In the genomic region with DNA sequence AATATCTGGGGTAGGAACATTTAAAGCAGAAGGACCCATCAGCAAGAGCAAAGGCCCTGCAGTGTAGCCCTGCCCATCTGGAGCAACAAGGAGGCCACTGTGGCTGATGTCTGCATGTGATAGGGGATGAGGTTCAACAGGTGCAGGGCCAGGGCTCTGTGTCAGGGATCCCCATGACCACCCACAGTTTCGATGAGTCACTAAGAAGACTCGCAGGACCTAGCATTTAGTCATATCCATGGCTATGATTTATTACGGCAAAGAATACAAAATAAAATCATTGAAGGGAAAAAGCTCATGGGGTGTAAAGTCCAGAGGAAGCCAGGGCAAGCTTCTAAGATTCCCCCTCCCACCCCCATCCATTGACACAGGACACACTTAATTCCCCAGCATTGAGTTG, we compare ENCODE assay signal across 16 cellular contexts.
DNase-seq lines count a peak whose midpoint lies in the region; ATAC-seq, FAIRE-seq and TF ChIP-seq lines count a peak whose summit lies in the region.
"Had no signal": no experiment of that assay in that cellular context is flagged by ENCODE, and none has a peak within 500 bp of the region (broad histone marks: within the 10 kb centered on the region; RNA-seq: fewer than 3 reads in every experiment).

No MANE protein-coding gene starts in this region.

- no peaks in the 10 kb centered on the region for H4K20me1 ChIP-seq in astrocyte (ENCODE audit: insufficient read depth, low read length)

- peak overlapping the region; percentile 43 for H3K4me2 ChIP-seq in astrocyte (ENCODE audit: low read length)

- H3K79me2 ChIP-seq in astrocyte (ENCODE audit: insufficient read depth, low read length): no peaks in the 10 kb centered on the region
- H3K79me2 ChIP-seq: parathyroid adenoma had no signal

- ATAC-seq in GM19324 (IDR thresholded peaks at IDR 0.05; ENCODE audit: low FRiP score, unreplicated experiment): no peak

- no peak overlapping the region for H3K4me3 ChIP-seq in astrocyte (ENCODE audit: insufficient read depth, low read depth, low read length)

- H3K27me3 ChIP-seq in astrocyte (ENCODE audit: insufficient read depth, low read length): no peaks in the 10 kb centered on the region

- no peaks in the 10 kb centered on the region for H3K9me3 Mint-ChIP-seq in astrocyte (ENCODE audit: unreplicated experiment)
- H3K9me3 Mint-ChIP-seq: activated naive CD8-positive, alpha-beta T cell treated with anti-CD3 and anti-CD28 coated beads for 36 hours had no signal

- TF ChIP-seq CTCF in astrocyte (IDR thresholded peaks at IDR 0.05; ENCODE audit: insufficient read depth, low read depth, low read length): no peak

- H3K27ac Mint-ChIP-seq in astrocyte (ENCODE audit: unreplicated experiment): no peak overlapping the region
- H3K27ac Mint-ChIP-seq: activated naive CD8-positive, alpha-beta T cell treated with anti-CD3 and anti-CD28 coated beads for 36 hours had no signal

- no peaks in the 10 kb centered on the region for H3K36me3 Mint-ChIP-seq in astrocyte (ENCODE audit: low read depth, unreplicated experiment)
- H3K36me3 Mint-ChIP-seq: activated naive CD8-positive, alpha-beta T cell treated with anti-CD3 and anti-CD28 coated beads for 36 hours had no signal

- DNase-seq in ELF-1 (ENCODE audit: low read depth, low spot score) (peak; percentile 7), HTR-8/SVneo (ENCODE audit: insufficient read length, low spot score) (peak; percentile 22), astrocyte (ENCODE audit: low read depth) (peak; percentile 51), kidney tubule cell (ENCODE audit: low spot score) (peak; percentile 93), DMS79 treated with DMSO at 0.1 percent for 48 hours (lab: John Stamatoyannopoulos, UW) (no peak), NCI-H446 treated with DMSO at 0.1 percent for 48 hours (lab: John Stamatoyannopoulos, UW) (no peak)
- no peak for DNase-seq in activated T-cell treated with anti-CD3 and anti-CD28 coated beads, Interleukin-2, amount 50 U/mL, for 1 hour
- DNase-seq: activated CD4-positive, alpha-beta T cell treated with anti-CD3 and anti-CD28 coated beads for 4 hours; activated naive CD8-positive, alpha-beta T cell treated with anti-CD3 and anti-CD28 coated beads for 36 hours; activated T-cell treated with anti-CD3 and anti-CD28 coated beads for 4 hours; AML-193; kidney; NCI-H1092; T-helper 1 cell had no signal

- H3K9ac ChIP-seq in astrocyte (ENCODE audit: low read length): no peak overlapping the region
- H3K9ac ChIP-seq: parathyroid adenoma had no signal

- H3K9me3 ChIP-seq in astrocyte (ENCODE audit: insufficient read depth, low read depth, low read length): no peaks in the 10 kb centered on the region

- H3K4me1 Mint-ChIP-seq in astrocyte (ENCODE audit: low read depth, unreplicated experiment): no peaks in the 10 kb centered on the region
- H3K4me1 Mint-ChIP-seq: activated naive CD8-positive, alpha-beta T cell treated with anti-CD3 and anti-CD28 coated beads for 36 hours had no signal

- peaks cover 3% of the 10 kb centered on the region for H3K4me1 ChIP-seq in astrocyte (ENCODE audit: insufficient read depth, low read length)
- H3K4me1 ChIP-seq: parathyroid adenoma had no signal

- no peaks in the 10 kb centered on the region for H3K36me3 ChIP-seq in astrocyte (ENCODE audit: insufficient read depth, low read length)

- no peak overlapping the region for H2AFZ ChIP-seq in astrocyte (ENCODE audit: low read depth, low read length)
- H2AFZ ChIP-seq: parathyroid adenoma had no signal

- H3K4me3 Mint-ChIP-seq in astrocyte (ENCODE audit: unreplicated experiment): no peak overlapping the region
- H3K4me3 Mint-ChIP-seq: activated naive CD8-positive, alpha-beta T cell treated with anti-CD3 and anti-CD28 coated beads for 36 hours had no signal

- no peak overlapping the region for H3K27ac ChIP-seq in astrocyte (ENCODE audit: low read depth, low read length)
- H3K27ac ChIP-seq: parathyroid adenoma had no signal

- H3K27me3 Mint-ChIP-seq in astrocyte (ENCODE audit: low read depth, unreplicated experiment): no peaks in the 10 kb centered on the region

- FAIRE-seq in HTR-8/SVneo (lab: Jason Lieb, UNC): no peak
- FAIRE-seq in astrocyte (lab: Jason Lieb, UNC): no peak
- FAIRE-seq: kidney had no signal

Comparison
In these comparisons a context has a peak if more than half of its experiments do, and no peak if none do; other contexts are left out.
1. DNase-seq: peak in ELF-1 (single experiment), HTR-8/SVneo (single experiment), astrocyte (single experiment) and kidney tubule cell (single experiment); none in DMS79 treated with DMSO at 0.1 percent for 48 hours (single experiment), activated T-cell treated with anti-CD3 and anti-CD28 coated beads, Interleukin-2, amount 50 U/mL, for 1 hour (single experiment) and NCI-H446 treated with DMSO at 0.1 percent for 48 hours (single experiment).